In genomic region chr4:57098945-57099344, GRCh38 we compare ENCODE assay signal across 11 cellular contexts. TPM values are rescaled to one million over a fixed set of nuclear protein-coding genes. Genes with fewer than 3 reads are reported as not detected.
DNase-seq lines count a peak whose midpoint lies in the region; FAIRE-seq and TF ChIP-seq lines count a peak whose summit lies in the region.
"Had no signal": no experiment of that assay in that cellular context is flagged by ENCODE, and none has a peak within 500 bp of the region (broad histone marks: within the 10 kb centered on the region; RNA-seq: fewer than 3 reads in every experiment).

No MANE protein-coding gene starts in this region.

- H3K4me1 Mint-ChIP-seq in H9: peaks cover 14 to 19% of the 10 kb centered on the region in 2 experiments

- no peak overlapping the region for H2BK120ac ChIP-seq in H9 (ENCODE audit: low read depth, low read length, poor library complexity, severe bottlenecking)

- H2BK15ac ChIP-seq in H9 (ENCODE audit: low read depth, low read length): no peak overlapping the region

- no peaks in the 10 kb centered on the region for H3K23me2 ChIP-seq in H9 (ENCODE audit: insufficient read length, low read depth, low read length, poor library complexity, severe bottlenecking)

- H3K4me3 Mint-ChIP-seq in H9: no peak overlapping the region
- H3K4me3 Mint-ChIP-seq: activated naive CD8-positive, alpha-beta T cell had no signal

- H3K36me3 Mint-ChIP-seq in H9 (ENCODE audit: insufficient read depth in 1 of 3, low read depth in 3 of 3): no peaks in the 10 kb centered on the region
- H3K36me3 Mint-ChIP-seq: activated naive CD8-positive, alpha-beta T cell had no signal

- no peaks in the 10 kb centered on the region for H3K27me3 ChIP-seq in adipocyte (replicated peaks; ENCODE audit: control insufficient read depth, insufficient read depth, low read length)
- no peaks in the 10 kb centered on the region for H3K27me3 ChIP-seq in skeletal muscle tissue (ENCODE audit: control insufficient read depth in 3 of 3, insufficient read depth in 3 of 3, low read length in 3 of 3)
- H3K27me3 ChIP-seq in H9 (ENCODE audit: insufficient read depth, low read length): no peaks in the 10 kb centered on the region

- no peak overlapping the region for H3K56ac ChIP-seq in H9 (ENCODE audit: insufficient read length, low read depth, low read length)

- no peak overlapping the region for H2AFZ ChIP-seq in H9 (ENCODE audit: low read length)

- H3K4me3 ChIP-seq in adipocyte (ENCODE audit: low read length) (no peak overlapping the region), fibroblast of villous mesenchyme (ENCODE audit: low read depth, low read length) (no peak overlapping the region), skeletal muscle tissue (ENCODE audit: low read length in 3 of 3) (no peak overlapping the region)

- no peaks in the 10 kb centered on the region for H3K9me3 Mint-ChIP-seq in H9

- H2AK5ac ChIP-seq in H9 (ENCODE audit: insufficient read length, low read length): no peak overlapping the region

- H4K8ac ChIP-seq in H9 (replicated peaks; ENCODE audit: insufficient read length, low read depth, low read length): no peak overlapping the region

- H3K9me3 ChIP-seq in adipocyte (ENCODE audit: control insufficient read depth, low read length): no peaks in the 10 kb centered on the region
- no peaks in the 10 kb centered on the region for H3K9me3 ChIP-seq in skeletal muscle tissue (ENCODE audit: control insufficient read depth in 3 of 3, low read length in 3 of 3)
- H3K9me3 ChIP-seq in H9 (ENCODE audit: control insufficient read depth, low read depth, low read length): no peaks in the 10 kb centered on the region

- peaks cover 80% of the 10 kb centered on the region for H3K4me1 ChIP-seq in adipocyte (ENCODE audit: control insufficient read depth, insufficient read depth, low read length)
- H3K4me1 ChIP-seq in skeletal muscle tissue (ENCODE audit: control insufficient read depth in 3 of 3, insufficient read depth in 3 of 3, low read length in 3 of 3): peaks cover 19 to 26% (median 23%) of the 10 kb centered on the region in 3 donors
- no peaks in the 10 kb centered on the region; the same call in 1 of the 2 replicates for H3K4me1 ChIP-seq in H9 (ENCODE audit: insufficient read depth, low read length)

- H3K4me2 ChIP-seq in H9 (ENCODE audit: insufficient read depth, insufficient read length, low read length): no peak overlapping the region

- H3K9ac ChIP-seq in adipocyte (ENCODE audit: low read length) (peak overlapping the region; percentile 36), skeletal muscle tissue (ENCODE audit: low read depth in 1 of 3, low read length in 3 of 3) (no peak overlapping the region), H9 (ENCODE audit: extremely low read depth, insufficient read length, low read length) (no peak overlapping the region)

- H3K79me1 ChIP-seq in H9 (ENCODE audit: insufficient read depth, low read depth, low read length, poor library complexity, severe bottlenecking): no peaks in the 10 kb centered on the region

- H3K4ac ChIP-seq in H9 (ENCODE audit: low read depth, low read length): no peak overlapping the region

- DNase-seq in GF-D8 (lab: John Stamatoyannopoulos, UW) (peak; percentile 39), adipocyte (ENCODE audit: low read depth) (peak; percentile 91), fibroblast of villous mesenchyme (ENCODE audit: low read depth) (peak; percentile 98), HT-29 (ENCODE audit: low spot score) (no peak), GM12891 (ENCODE audit: insufficient read length, low spot score) (no peak), H9 (no peak)
- no peak for DNase-seq in activated naive CD4-positive, alpha-beta T cell (lab: John Stamatoyannopoulos, UW)

- no peak for TF ChIP-seq POLR2A in GM12891 (IDR thresholded peaks at IDR 0.05; ENCODE audit: low read depth, low read length)

- no peaks in the 10 kb centered on the region for H4K20me1 ChIP-seq in H9 (ENCODE audit: control insufficient read depth, insufficient read depth, insufficient read length)

- H3K23ac ChIP-seq in H9 (ENCODE audit: insufficient read length, low read depth, low read length): no peak overlapping the region

- H3K27ac ChIP-seq in skeletal muscle tissue (ENCODE audit: low read depth, low read length): peak overlapping the region; percentile 33
- no peak overlapping the region for H3K27ac ChIP-seq in H9 (ENCODE audit: insufficient read length, low read depth, low read length)

- no peak overlapping the region for H3K27ac Mint-ChIP-seq in H9
- H3K27ac Mint-ChIP-seq: activated naive CD8-positive, alpha-beta T cell had no signal

- H3K36me3 ChIP-seq in adipocyte (ENCODE audit: control insufficient read depth, insufficient read depth, low read length, severe bottlenecking): no peaks in the 10 kb centered on the region
- no peaks in the 10 kb centered on the region for H3K36me3 ChIP-seq in skeletal muscle tissue (ENCODE audit: control insufficient read depth in 3 of 3, insufficient read depth in 3 of 3, low read length in 3 of 3)

- no peak overlapping the region for H3T11ph ChIP-seq in H9 (ENCODE audit: low read length)

- H3K79me2 ChIP-seq in H9 (ENCODE audit: insufficient read depth, low read length): 0 out of 2 replicates have a peak, but pooled peaks cover 1% of the 10 kb centered on the region

- H3K27me3 Mint-ChIP-seq in H9 (ENCODE audit: low read depth): peaks cover 6% of the 10 kb centered on the region
- H3K27me3 Mint-ChIP-seq: activated naive CD8-positive, alpha-beta T cell had no signal

- H4K91ac ChIP-seq in H9 (ENCODE audit: insufficient read length, low read depth, low read length): no peak overlapping the region

- H3K18ac ChIP-seq in H9 (ENCODE audit: insufficient read length, low read depth, low read length): no peak overlapping the region

- H2BK20ac ChIP-seq in H9 (ENCODE audit: low read depth, low read length, poor library complexity, severe bottlenecking): no peak overlapping the region

- H4K5ac ChIP-seq in H9 (ENCODE audit: insufficient read length, low read depth, low read length): no peak overlapping the region

- FAIRE-seq in GM12891 (lab: Jason Lieb, UNC): no peak
- FAIRE-seq: endothelial cell of umbilical vein, GM18507 had no signal

- H3K14ac ChIP-seq in H9 (ENCODE audit: insufficient read depth, low read length): no peak overlapping the region

- TF ChIP-seq CTCF in fibroblast of villous mesenchyme (IDR thresholded peaks at IDR 0.05; ENCODE audit: insufficient read depth, low read depth, low read length) (no peak), H9 (conservative IDR thresholded peaks at IDR 0.05) (no peak)

- no peak overlapping the region for H2BK5ac ChIP-seq in H9 (ENCODE audit: insufficient read length, low read length)

- no peak overlapping the region for H2BK12ac ChIP-seq in H9 (ENCODE audit: insufficient read length, low read depth, low read length)

TF ChIP-seq in GM12891, 5 proteins besides CTCF, POLR2A, EP300 and RAD21:
- no peak for TF ChIP-seq SPI1 (IDR thresholded peaks at IDR 0.05; ENCODE audit: low read depth, low read length)
- TF ChIP-seq POLR2AphosphoS5 (IDR thresholded peaks at IDR 0.05; ENCODE audit: low read depth, low read length): no peak
- TF ChIP-seq POU2F2 (IDR thresholded peaks at IDR 0.05; ENCODE audit: low read depth, low read length): no peak
- TF ChIP-seq PAX5 (IDR thresholded peaks at IDR 0.05; ENCODE audit: insufficient read depth, low read length, severe bottlenecking): no peak

RNA-seq across cellular contexts. Expression of gene IGFBP7, which starts 11.2 kb away (rescaled TPM):
- total RNA-seq in fibroblast of villous mesenchyme (234 and 417 TPM in 2 replicates), skeletal muscle tissue (66.8 TPM), H9 (2021) (0.37 and 0.42 TPM in 2 replicates)
- not detected in 2 replicates for total RNA-seq in HT-29 (2014; rRNA removed; shearing (Covaris generic))
- polyA plus RNA-seq in GM12891 (2012; ENCODE audit: low read depth, missing spikeins): 0.18 TPM

Comparison
In these comparisons a context has a peak if more than half of its experiments do, and no peak if none do; other contexts are left out.
1. DNase-seq: peak in GF-D8 (single experiment), adipocyte (single experiment) and fibroblast of villous mesenchyme (single experiment); none in activated naive CD4-positive, alpha-beta T cell (0 of 4), HT-29 (single experiment), GM12891 (single experiment) and H9 (single experiment).
2. RNA of gene IGFBP7, which starts 11.2 kb away (total RNA-seq): 234 to 417 TPM in fibroblast of villous mesenchyme and 66.8 TPM in skeletal muscle tissue (single experiment); 0.37 to 0.42 TPM in H9 and not detected in HT-29; every median in the first group is over 10 times any median in the second.